9 cellular contexts compared by ENCODE assay signal in genomic region chr6:166999145-166999844, GRCh38. TPM values are rescaled to one million over a fixed set of nuclear protein-coding genes. Genes with fewer than 3 reads are reported as not detected.
A peak's percentile ranks its signal among the peaks of the same experiment; 100 is the strongest.
DNase-seq lines count a peak whose midpoint lies in the region; ATAC-seq, FAIRE-seq and TF ChIP-seq lines count a peak whose summit lies in the region.
"Had no signal": no experiment of that assay in that cellular context is flagged by ENCODE, and none has a peak within 500 bp of the region (broad histone marks: within the 10 kb centered on the region; RNA-seq: fewer than 3 reads in every experiment).

TSS of gene CEP43 (plus strand) at chr6:166999397. CDS start at chr6:166999413, 16 bp downstream.

- peaks cover 27% of the 10 kb centered on the region for H3K79me2 ChIP-seq in smooth muscle cell (ENCODE audit: low read depth)

- WGBS in smooth muscle cell (ENCODE audit: low lambda C conversion rate): under 1% methylated on average over 57 of the region's 87 CpGs

- peak within 1 kb of the TSS; percentile 99 for H3K4me2 ChIP-seq in smooth muscle cell

- H3K9ac ChIP-seq in smooth muscle cell (ENCODE audit: low read depth): peak within 1 kb of the TSS; percentile 84

- H3K27me3 ChIP-seq in bronchial epithelial cell (ENCODE audit: control insufficient read depth, insufficient read depth, low read length): no peaks in the 10 kb centered on the region
- H3K27me3 ChIP-seq in smooth muscle cell (ENCODE audit: low read depth): no peaks in the 10 kb centered on the region

- DNase-seq in A172 (ENCODE audit: low spot score) (peak; percentile 79), NCI-H2196 treated with DMSO at 0.1 percent for 48 hours (lab: John Stamatoyannopoulos, UW; ENCODE audit: unreplicated experiment) (peak; percentile 69), bronchial epithelial cell (ENCODE audit: low read depth) (peak; percentile 79), iPS-NIHi7 (ENCODE audit: extremely low spot score) (peak; percentile 98), smooth muscle cell (lab: John Stamatoyannopoulos, UW; ENCODE audit: unreplicated experiment) (peak; percentile 91)

- peaks cover 3% of the 10 kb centered on the region for H4K20me1 ChIP-seq in smooth muscle cell (ENCODE audit: low read depth)

- TF ChIP-seq CTCF in WI38 (IDR thresholded peaks at IDR 0.05; ENCODE audit: low read depth, low read length): no peak
- no peak for TF ChIP-seq CTCF in bronchial epithelial cell (IDR thresholded peaks at IDR 0.05; ENCODE audit: insufficient read depth, low read length, severe bottlenecking)
- no peak for TF ChIP-seq CTCF in smooth muscle cell (IDR thresholded peaks at IDR 0.05; ENCODE audit: borderline replicate concordance, insufficient read depth, poor library complexity, severe bottlenecking)

- H3K9me3 ChIP-seq in smooth muscle cell (replicated peaks; ENCODE audit: low read depth): no peaks in the 10 kb centered on the region

- H2AFZ ChIP-seq in smooth muscle cell (ENCODE audit: low read depth): peak within 1 kb of the TSS; percentile 96

- H3F3A ChIP-seq in smooth muscle cell (ENCODE audit: low read depth): no peaks in the 10 kb centered on the region

- H3K27ac ChIP-seq in smooth muscle cell (ENCODE audit: low read depth): peak within 1 kb of the TSS; percentile 76

- H3K36me3 ChIP-seq in bronchial epithelial cell (ENCODE audit: control insufficient read depth, insufficient read depth, low read length): no peaks in the 10 kb centered on the region
- H3K36me3 ChIP-seq in smooth muscle cell (ENCODE audit: low read depth): peaks cover 7% of the 10 kb centered on the region

- H3K4me3 ChIP-seq in WI38 (ENCODE audit: low read depth, low read length) (peak within 1 kb of the TSS; percentile 88), bronchial epithelial cell (ENCODE audit: low read depth, low read length) (peak within 1 kb of the TSS; percentile 97), smooth muscle cell (peak within 1 kb of the TSS; percentile 86)

- no peak for FAIRE-seq in bronchial epithelial cell (lab: Jason Lieb, UNC)
- FAIRE-seq: G401.6 had no signal

- peak; percentile 76 for ATAC-seq in GM18870 (IDR thresholded peaks at IDR 0.05; ENCODE audit: unreplicated experiment)
- peak; percentile 87 for ATAC-seq in HG03135 (IDR thresholded peaks at IDR 0.05; ENCODE audit: unreplicated experiment)

- peaks cover 11% of the 10 kb centered on the region for H3K4me1 ChIP-seq in smooth muscle cell (ENCODE audit: low read depth)

RNA-seq across cellular contexts. Expression of gene CEP43, which starts in this region (rescaled TPM):
- 31.3 and 32.6 TPM in 2 replicates for total RNA-seq in A172 (2014; rRNA removed; shearing (Covaris generic))
- total RNA-seq in bronchial epithelial cell: 11.8 and 14.0 TPM in 2 replicates
- total RNA-seq in smooth muscle cell: 16.0 and 26.0 TPM in 2 replicates
- 9.7 and 13.2 TPM in 2 replicates for polyA plus RNA-seq in smooth muscle cell

Comparison
In these comparisons a context has a peak if more than half of its experiments do, and no peak if none do; other contexts are left out.
1. Peak in every context shown above with its lines: DNase-seq, ATAC-seq, H3K4me3 ChIP-seq and H3K27ac ChIP-seq.